Comparison of ENCODE assay signal across 1 cellular context in genomic region chr7:149074116-149074885, GRCh38.
TF ChIP-seq lines count a peak whose summit lies in the region.

No MANE protein-coding gene starts in this region.

TF ChIP-seq in K562, 482 proteins besides CTCF, POLR2A, EP300 and RAD21:
- TF ChIP-seq KDM1A (IDR thresholded peaks at IDR 0.05) (peak; percentile 59 to 81; a peak in 3 of 4 replicates), RCOR1 (IDR thresholded peaks at IDR 0.05; ENCODE audit: borderline replicate concordance in 1 of 2, low read depth in 2 of 2, low read length in 2 of 2) (peak in 1 of 2 experiments; percentile 35; a peak in 1 of 4 replicates), ZFX (CRISPR knock-in tag; IDR thresholded peaks at IDR 0.05) (no peak)
